ENCODE assay signal across 28 cellular contexts in genomic region chr13:45228002-45228401, GRCh38. TPM values are rescaled to one million over a fixed set of nuclear protein-coding genes. Genes with fewer than 3 reads are reported as not detected.
"Had no signal": no experiment of that assay in that cellular context is flagged by ENCODE, and none has a peak within 500 bp of the region (broad histone marks: within the 10 kb centered on the region; RNA-seq: fewer than 3 reads in every experiment).

No MANE protein-coding gene starts in this region.

- DNase-seq: islet precursor cell; left ventricle myocardium inferior; mesendoderm; naive B cell; natural killer cell; nephron progenitor cell; pancreas; posterior cingulate gyrus; retina; right cardiac atrium; small intestine; spleen; stimulated activated CD4-positive, alpha-beta T cell treated with anti-CD3 and anti-CD28 coated beads, Interleukin-4, amount 100 ng/mL, for 24 hours; stimulated activated naive CD4-positive, alpha-beta T cell; stimulated activated naive CD8-positive, alpha-beta T cell treated with anti-CD3 and anti-CD28 coated beads, Interleukin-15, amount 100 ng/mL, for 72 hours; testis; thyroid gland; transverse colon; upper lobe of left lung had no signal

- H3K36me3 ChIP-seq: left ventricle myocardium inferior, pancreas, prostate gland, spleen, thyroid gland, upper lobe of left lung, vagina had no signal

- H3K9me3 ChIP-seq: left ventricle myocardium inferior, pancreas, prostate gland, spleen, testis, thyroid gland, transverse colon, upper lobe of left lung, vagina had no signal

- H3K4me3 ChIP-seq: hepatocyte, left ventricle myocardium inferior, lung, pancreas, prostate gland, spleen, testis, thyroid gland, transverse colon, upper lobe of left lung, vagina had no signal

- H3K4me1 Mint-ChIP-seq: stimulated activated effector memory CD8-positive, alpha-beta T cell treated with anti-CD3 and anti-CD28 coated beads, Interleukin-12 subunit alpha, Interleukin-12 subunit beta, amount 100 ng/mL, for 72 hours had no signal

- H3K4me1 ChIP-seq: left ventricle myocardium inferior, pancreas, prostate gland, spleen, testis, thyroid gland, upper lobe of left lung had no signal

- H3K27me3 Mint-ChIP-seq: naive B cell; stimulated activated naive CD8-positive, alpha-beta T cell treated with anti-CD3 and anti-CD28 coated beads, Interleukin-15, amount 100 ng/mL, for 72 hours had no signal

- H3K36me3 Mint-ChIP-seq: natural killer cell had no signal

- H3K9me3 Mint-ChIP-seq: naive B cell; natural killer cell; nephron progenitor cell; stimulated activated effector memory CD8-positive, alpha-beta T cell treated with anti-CD3 and anti-CD28 coated beads, Interleukin-12 subunit alpha, Interleukin-12 subunit beta, amount 100 ng/mL, for 72 hours; stimulated activated naive CD8-positive, alpha-beta T cell treated with anti-CD3 and anti-CD28 coated beads, Interleukin-15, amount 100 ng/mL, for 72 hours had no signal

- H3K4me3 Mint-ChIP-seq: mesothelial cell of epicardium; naive B cell; natural killer cell; nephron progenitor cell; stimulated activated effector memory CD8-positive, alpha-beta T cell treated with anti-CD3 and anti-CD28 coated beads, Interleukin-12 subunit alpha, Interleukin-12 subunit beta, amount 100 ng/mL, for 72 hours; stimulated activated naive CD8-positive, alpha-beta T cell treated with anti-CD3 and anti-CD28 coated beads, Interleukin-15, amount 100 ng/mL, for 72 hours had no signal

- H3K27me3 ChIP-seq: hepatocyte, pancreas, spleen, testis, thyroid gland, transverse colon, upper lobe of left lung, vagina had no signal

- H3K27ac Mint-ChIP-seq: mesothelial cell of epicardium; natural killer cell; nephron progenitor cell; stimulated activated effector memory CD8-positive, alpha-beta T cell treated with anti-CD3 and anti-CD28 coated beads, Interleukin-12 subunit alpha, Interleukin-12 subunit beta, amount 100 ng/mL, for 72 hours had no signal

- H3K27ac ChIP-seq: hepatocyte, left ventricle myocardium inferior, pancreas, prostate gland, spleen, testis, thyroid gland, transverse colon, upper lobe of left lung, vagina had no signal

RNA-seq across cellular contexts. Expression of gene KCTD4, which starts 27.2 kb away (rescaled TPM):
- total RNA-seq: kidney epithelial cell, lung, mesothelial cell of epicardium, mononuclear cell, natural killer cell, omental fat pad, prostate gland, spleen, testis, upper lobe of left lung, vagina had no signal
- polyA plus RNA-seq: lung had no signal
